Comparison of ENCODE assay signal across 8 cellular contexts in the genomic region with DNA sequence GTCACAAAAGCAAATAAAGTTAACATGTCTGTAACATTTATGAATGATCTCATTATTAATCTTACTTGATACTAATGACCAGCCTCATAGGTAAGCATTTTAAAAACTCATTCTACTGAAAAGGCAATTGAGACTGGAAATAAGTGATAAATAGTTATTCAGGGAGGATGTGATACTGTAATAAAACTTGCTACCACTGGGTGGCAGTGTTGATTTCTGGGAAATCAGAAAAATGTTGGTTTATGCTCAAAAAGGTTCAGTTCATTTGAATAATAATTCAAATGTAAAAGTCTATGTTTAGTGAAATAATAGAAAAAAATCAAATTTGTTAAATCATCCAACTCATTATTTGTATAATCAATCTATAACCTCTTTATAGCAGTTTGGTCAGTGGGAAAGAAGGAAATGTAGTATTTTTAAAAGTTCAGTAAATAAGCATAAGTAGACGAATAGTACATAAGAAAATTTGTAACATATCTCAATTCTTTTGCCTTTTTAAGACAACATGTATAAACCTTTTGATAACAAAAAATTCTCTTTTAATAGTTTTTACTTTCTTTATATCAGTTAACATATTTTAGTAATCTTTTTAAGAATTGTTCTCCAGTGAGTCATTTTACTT. TPM values are rescaled to one million over a fixed set of nuclear protein-coding genes. Genes with fewer than 3 reads are reported as not detected.
DNase-seq lines count a peak whose midpoint lies in the region; ATAC-seq, FAIRE-seq and TF ChIP-seq lines count a peak whose summit lies in the region.

No MANE protein-coding gene starts in this region.

- no peak overlapping the region for H2BK120ac ChIP-seq in neuronal stem cell (ENCODE audit: low read depth, low read length)

- H3K4me2 ChIP-seq in HCT116 (ENCODE audit: low read length) (no peak overlapping the region), osteoblast (ENCODE audit: insufficient read depth, low read length) (no peak overlapping the region), neuronal stem cell (ENCODE audit: insufficient read depth, low read length, poor library complexity, severe bottlenecking) (no peak overlapping the region)

- H3K79me2 ChIP-seq in HCT116 (ENCODE audit: insufficient read depth, low read length) (peaks cover 73% of the 10 kb centered on the region), osteoblast (ENCODE audit: insufficient read depth, low read length) (peaks cover 61% of the 10 kb centered on the region)

- H3K9ac ChIP-seq in HCT116 (ENCODE audit: low read length) (no peak overlapping the region), endodermal cell (ENCODE audit: extremely low read depth, low read length, poor library complexity, severe bottlenecking) (no peak overlapping the region), neuronal stem cell (ENCODE audit: low read depth, low read length, poor library complexity) (no peak overlapping the region)

- TF ChIP-seq CTCF in HCT116 (IDR thresholded peaks at IDR 0.05 in 2 of 3, conservative IDR thresholded peaks at IDR 0.05 in 1 of 3; ENCODE audit: borderline replicate concordance in 1 of 3, insufficient read depth in 1 of 3, low read depth in 2 of 3, low read length in 2 of 3) (peak in 2 of 3 experiments; percentile 59 to 81; a peak in 4 of 6 replicates), endodermal cell (conservative IDR thresholded peaks at IDR 0.05) (peak; percentile 89), osteoblast (IDR thresholded peaks at IDR 0.05; ENCODE audit: extremely low read depth, low read depth, low read length) (peak; percentile 78)

- H3K4me3 Mint-ChIP-seq in endodermal cell, result no peak overlapping the region

- no peaks in the 10 kb centered on the region for H3K27me3 Mint-ChIP-seq in endodermal cell (ENCODE audit: insufficient read depth)

- H2BK5ac ChIP-seq in neuronal stem cell (ENCODE audit: low read length), result no peak overlapping the region

- H3K27me3 ChIP-seq in HCT116 (ENCODE audit: insufficient read depth, low read length) (no peaks in the 10 kb centered on the region), endodermal cell (ENCODE audit: control insufficient read depth, insufficient read depth, low read length, poor library complexity, severe bottlenecking) (no peaks in the 10 kb centered on the region), osteoblast (ENCODE audit: insufficient read depth, low read length) (no peaks in the 10 kb centered on the region), neuronal stem cell (ENCODE audit: control insufficient read depth in 3 of 3, insufficient read depth in 3 of 3, low read depth in 1 of 3, low read length in 3 of 3) (no peaks in the 10 kb centered on the region)

- RAD21 ChIA-PET in HCT116 (lab: Charles Lee; ENCODE audit: low non-redundant PET in 1 of 2, low total read pairs in 2 of 2, uncharacterized antibody in 2 of 2, unreplicated experiment in 2 of 2), result no interaction called here

- H3K4me3 ChIP-seq in HCT116 (replicated peaks in 1 of 2; ENCODE audit: low read depth in 1 of 2, low read length in 2 of 2) (no peak overlapping the region), endodermal cell (ENCODE audit: low read length) (no peak overlapping the region), osteoblast (ENCODE audit: insufficient read depth, low read length) (no peak overlapping the region), neuronal stem cell (ENCODE audit: low read length in 2 of 2) (no peak overlapping the region)

- H3K9me3 ChIP-seq in HCT116 (ENCODE audit: control insufficient read depth in 1 of 2, insufficient read depth in 1 of 2, low read depth in 1 of 2, low read length in 2 of 2), result no peaks in the 10 kb centered on the region
- no peaks in the 10 kb centered on the region for H3K9me3 ChIP-seq in endodermal cell (ENCODE audit: control insufficient read depth, low read length)
- no peaks in the 10 kb centered on the region for H3K9me3 ChIP-seq in osteoblast (ENCODE audit: low read depth, low read length)
- no peaks in the 10 kb centered on the region for H3K9me3 ChIP-seq in neuronal stem cell (replicated peaks in 1 of 2; ENCODE audit: control insufficient read depth in 2 of 2, insufficient read depth in 1 of 2, low read depth in 1 of 2, low read length in 2 of 2)

- no peak overlapping the region for H2BK15ac ChIP-seq in neuronal stem cell (ENCODE audit: low read length)

- WGBS in endodermal cell (ENCODE audit: insufficient coverage in 1 of 2, insufficient read length in 1 of 2), 2 experiments, result 100% methylated on average over 1 of the region's 1 CpG; no CpG with 5 or more reads in 1 of the 2 experiments
- no CpG with 5 or more reads among the region's 1 CpG for WGBS in neuronal stem cell (ENCODE audit: extremely low coverage in 2 of 2, insufficient read length in 2 of 2, insufficient replicate concordance in 1 of 2), 2 donors

- peaks cover 8% of the 10 kb centered on the region for H3K36me3 Mint-ChIP-seq in endodermal cell (ENCODE audit: low read depth)

- H3K9me3 Mint-ChIP-seq in endodermal cell, result no peaks in the 10 kb centered on the region

- H3K4me1 Mint-ChIP-seq in endodermal cell, result peaks cover 14% of the 10 kb centered on the region

- no peak overlapping the region for H4K91ac ChIP-seq in neuronal stem cell (ENCODE audit: low read depth, low read length, poor library complexity)

- no peak overlapping the region for H3K14ac ChIP-seq in neuronal stem cell (ENCODE audit: low read length)

- POLR2A ChIA-PET in HCT116 (lab: Charles Lee) (no interaction called here), HEK293T (lab: Yijun Ruan, JAX) (no interaction called here)

- no peaks in the 10 kb centered on the region; the same call in 1 of the 2 replicates for H4K20me1 ChIP-seq in HCT116 (ENCODE audit: insufficient read depth)
- peaks cover 9% of the 10 kb centered on the region for H4K20me1 ChIP-seq in osteoblast (ENCODE audit: insufficient read depth, low read length)

- no peak overlapping the region for H3K27ac Mint-ChIP-seq in endodermal cell

- H2AFZ ChIP-seq in HCT116 (ENCODE audit: low read depth, low read length, poor library complexity, severe bottlenecking), result no peak overlapping the region
- H2AFZ ChIP-seq in osteoblast (ENCODE audit: low read length), result no peak overlapping the region
- H2AFZ ChIP-seq in neuronal stem cell (ENCODE audit: low read length), result no peak overlapping the region

- no peak overlapping the region for H3K23ac ChIP-seq in neuronal stem cell (ENCODE audit: low read depth, low read length, poor library complexity)

- H3K4me1 ChIP-seq in HCT116 (ENCODE audit: control insufficient read depth in 1 of 2, insufficient read depth in 2 of 2, low read length in 2 of 2) (no peaks in the 10 kb centered on the region), endodermal cell (ENCODE audit: control insufficient read depth, insufficient read depth, low read length) (no peaks in the 10 kb centered on the region), osteoblast (ENCODE audit: insufficient read depth, low read length) (peaks cover 3% of the 10 kb centered on the region), neuronal stem cell (ENCODE audit: control insufficient read depth in 2 of 2, insufficient read depth in 1 of 2, low read depth in 1 of 2, low read length in 2 of 2) (peaks cover 3 to 9% of the 10 kb centered on the region in 2 donors)

- BruUV-seq in HCT116 (replicated peaks; lab: Mats Ljungman, UMichigan), result no TSS peak

- H3K36me3 ChIP-seq in HCT116 (ENCODE audit: control insufficient read depth in 1 of 2, insufficient read depth in 2 of 2, low read length in 2 of 2) (no peaks in the 10 kb centered on the region), endodermal cell (ENCODE audit: control insufficient read depth, insufficient read depth, low read length) (peaks cover 12% of the 10 kb centered on the region), osteoblast (ENCODE audit: insufficient read depth, low read length) (no peaks in the 10 kb centered on the region), neuronal stem cell (replicated peaks in 1 of 2; ENCODE audit: control insufficient read depth in 2 of 2, insufficient read depth in 2 of 2, low read length in 2 of 2) (peaks cover 0 to 16% of the 10 kb centered on the region in 2 donors)

- no peak overlapping the region for H2AK5ac ChIP-seq in neuronal stem cell (ENCODE audit: low read depth, low read length)

- CTCF ChIA-PET in HCT116 (lab: Charles Lee), result interaction anchor here (0.7 to 0.8 kb wide), 2 partner anchors 11 to 280 kb away, joined by 3 read pairs; no protein-coding TSS in a partner anchor
- CTCF ChIA-PET in HEK293T (lab: Yijun Ruan, JAX), result interaction anchor here (0.6 kb wide), 1 partner anchor 1030 kb away, joined by 3 read pairs; no protein-coding TSS in a partner anchor

- peak; percentile 18 for DNase-seq in NCI-H2196 (lab: John Stamatoyannopoulos, UW; ENCODE audit: unreplicated experiment)
- DNase-seq in NCI-H2196 treated with DMSO at 0.1 percent for 48 hours (lab: John Stamatoyannopoulos, UW; ENCODE audit: unreplicated experiment), result no peak
- peak; percentile 19 for DNase-seq in HCT116 (ENCODE audit: low read depth, low spot score)
- DNase-seq in RCC 7860 (ENCODE audit: low spot score), result no peak
- DNase-seq in endodermal cell, result no peak
- DNase-seq in osteoblast (ENCODE audit: insufficient read length, low spot score, missing footprints), result no peak
- DNase-seq in HEK293T (ENCODE audit: extremely low spot score), result no peak
- DNase-seq in neuronal stem cell (ENCODE audit: low spot score), result no peak

- TF ChIP-seq POLR2A in HCT116 (IDR thresholded peaks at IDR 0.05; ENCODE audit: borderline replicate concordance, extremely low read depth, insufficient read depth, insufficient read length), result no peak

- H3K4ac ChIP-seq in neuronal stem cell (ENCODE audit: low read length), result no peak overlapping the region

- peak; percentile 80 for FAIRE-seq in RCC 7860 (lab: Jason Lieb, UNC)

- H3K27ac ChIP-seq in HCT116 (ENCODE audit: low read depth, low read length), result no peak overlapping the region
- H3K27ac ChIP-seq in endodermal cell (ENCODE audit: low read depth, low read length), result no peak overlapping the region
- peak overlapping the region; percentile 37 for H3K27ac ChIP-seq in osteoblast (ENCODE audit: low read depth, low read length)
- H3K27ac ChIP-seq in neuronal stem cell (replicated peaks; ENCODE audit: low read length), result no peak overlapping the region

- no peaks in the 10 kb centered on the region for H3K9me2 ChIP-seq in HCT116 (ENCODE audit: insufficient read depth)

- no peak overlapping the region for H3K18ac ChIP-seq in neuronal stem cell (ENCODE audit: low read length)

- no peaks in the 10 kb centered on the region for H3K79me1 ChIP-seq in neuronal stem cell (ENCODE audit: low read depth, low read length)

- no peak overlapping the region for H2BK12ac ChIP-seq in neuronal stem cell (ENCODE audit: low read length)

- no peak overlapping the region for H4K8ac ChIP-seq in neuronal stem cell (ENCODE audit: low read depth, low read length)

- 0 out of 2 replicates have a peak, but pooled peaks have one; percentile 32 for ATAC-seq in HCT116

- peak; percentile 46 for TF ChIP-seq RAD21 in HCT116 (IDR thresholded peaks at IDR 0.05; ENCODE audit: low read depth)

- intact Hi-C loops in HCT116 (cut with micrococcal nuclease), result loop anchor here (2.0 to 5.0 kb wide), 2 partner anchors 280 to 669 kb away; no protein-coding TSS in a partner anchor

RNA-seq across cellular contexts. Expression of a gene that starts 9.6 kb away (rescaled TPM):
- total RNA-seq in HCT116 (2021; ENCODE audit: unreplicated experiment), result 4.1 TPM
- polyA plus RNA-seq in HCT116 (2012), result 1.0 and 1.5 TPM in 2 replicates
- 10 to 100 TPM in 1 of 2 donors, 1 to 10 TPM in 1; 8.0 to 10.2 TPM for total RNA-seq in endodermal cell
- polyA plus RNA-seq in endodermal cell (2013, experiment 1 of 2), result 11.2 TPM
- 10.8 TPM for polyA plus RNA-seq in endodermal cell (2013, experiment 2 of 2)
- total RNA-seq in osteoblast, result 8.5 and 8.7 TPM in 2 replicates
- polyA plus RNA-seq in neuronal stem cell (2013, experiment 1 of 2), result 7.2 TPM
- 7.4 TPM for polyA plus RNA-seq in neuronal stem cell (2013, experiment 2 of 2)

RNA-seq across cellular contexts. Expression of a gene that starts 12.4 kb away (rescaled TPM):
- total RNA-seq in HCT116 (2021; ENCODE audit: unreplicated experiment) (7.4 TPM), endodermal cell (10 to 100 TPM in 1 of 2 donors, 1 to 10 TPM in 1; 7.5 to 10.8 TPM), osteoblast (8.0 and 10.1 TPM in 2 replicates)
- 2.1 and 2.7 TPM in 2 replicates for polyA plus RNA-seq in HCT116 (2012)
- 10.3 TPM for polyA plus RNA-seq in endodermal cell (2013, experiment 1 of 2)
- polyA plus RNA-seq in endodermal cell (2013, experiment 2 of 2), result 10.4 TPM
- polyA plus RNA-seq in neuronal stem cell (2013, experiment 1 of 2), result 8.0 TPM
- 8.0 TPM for polyA plus RNA-seq in neuronal stem cell (2013, experiment 2 of 2)

RNA-seq across cellular contexts. Expression of a gene that starts 41.8 kb away (rescaled TPM):
- total RNA-seq in HCT116 (2021; ENCODE audit: unreplicated experiment) (1.3 TPM), endodermal cell (1 to 10 TPM in 1 of 2 donors, under 1 TPM in 1; 0.35 to 1.5 TPM), osteoblast (2.2 and 4.7 TPM in 2 replicates)
- polyA plus RNA-seq in HCT116 (2012), result 0.23 TPM in 1 of 2 replicates, not detected in the other
- polyA plus RNA-seq in endodermal cell (2013, experiment 1 of 2), result 0.50 TPM
- polyA plus RNA-seq in endodermal cell (2013, experiment 2 of 2), result 0.41 TPM
- 0.59 TPM for polyA plus RNA-seq in neuronal stem cell (2013, experiment 1 of 2)
- 0.62 TPM for polyA plus RNA-seq in neuronal stem cell (2013, experiment 2 of 2)

Comparison
In these comparisons a context has a peak if more than half of its experiments do, and no peak if none do; other contexts are left out.
1. DNase-seq: peak in NCI-H2196 (single experiment) and HCT116 (single experiment); none in NCI-H2196 treated with DMSO at 0.1 percent for 48 hours (single experiment), RCC 7860 (single experiment), endodermal cell (single experiment), osteoblast (single experiment), HEK293T (single experiment) and neuronal stem cell (single experiment).
2. Peak in every context shown above with its lines, with median percentiles within 50 percentile points of each other: CTCF ChIP-seq.